In genomic region chr1:8371372-8371991, GRCh38 we compare ENCODE assay signal across 8 cellular contexts. TPM values are rescaled to one million over a fixed set of nuclear protein-coding genes. Genes with fewer than 3 reads are reported as not detected.
A peak's percentile ranks its signal among the peaks of the same experiment; 100 is the strongest.
DNase-seq lines count a peak whose midpoint lies in the region; ATAC-seq and TF ChIP-seq lines count a peak whose summit lies in the region.

No MANE protein-coding gene starts in this region.

- H3K4me3 ChIP-seq in GM23338: 0 out of 2 replicates have a peak overlapping the region, but pooled peaks have one; percentile 18
- peak overlapping the region; percentile 3 to 20 for H3K4me3 ChIP-seq in ascending aorta
- no peak overlapping the region for H3K4me3 ChIP-seq in lower lobe of right lung
- peak overlapping the region; percentile 34 to 54 for H3K4me3 ChIP-seq in stomach smooth muscle (ENCODE audit: low read length in 2 of 2)

- H3K9me3 Mint-ChIP-seq in GM23338 (no peaks in the 10 kb centered on the region), Calu3 (ENCODE audit: low read depth, unreplicated experiment) (no peaks in the 10 kb centered on the region)

- peak overlapping the region; percentile 67 for H3K4me2 ChIP-seq in GM23338

- no peak for TF ChIP-seq CTCF in GM23338 (conservative IDR thresholded peaks at IDR 0.05; ENCODE audit: low read depth in 2 of 2)
- no peak for TF ChIP-seq CTCF in ascending aorta (IDR thresholded peaks at IDR 0.05)
- TF ChIP-seq CTCF in lower lobe of right lung (IDR thresholded peaks at IDR 0.05): no peak
- no peak for TF ChIP-seq CTCF in Calu3 (IDR thresholded peaks at IDR 0.05; ENCODE audit: unreplicated experiment)
- no peak for TF ChIP-seq CTCF in omental fat pad (IDR thresholded peaks at IDR 0.05)

- H3K79me2 ChIP-seq in GM23338 (replicated peaks; ENCODE audit: insufficient read depth): peaks cover 88% of the 10 kb centered on the region

- no TSS peak for BruUV-seq in Calu3 (replicated peaks; lab: Mats Ljungman, UMichigan)

- no peaks in the 10 kb centered on the region for H3K9me2 ChIP-seq in GM23338 (ENCODE audit: insufficient read depth)

- peak overlapping the region; percentile 44 to 64 for H3K9ac ChIP-seq in stomach smooth muscle (ENCODE audit: low read length in 2 of 2)

- CTCF ChIA-PET in Calu3 (lab: Charles Lee): no interaction called here

- peaks cover 63% of the 10 kb centered on the region for H3K4me1 ChIP-seq in GM23338 (ENCODE audit: insufficient read depth)
- peaks cover 33 to 66% of the 10 kb centered on the region in 2 donors for H3K4me1 ChIP-seq in ascending aorta
- H3K4me1 ChIP-seq in lower lobe of right lung: peaks cover 82% of the 10 kb centered on the region
- H3K4me1 ChIP-seq in stomach smooth muscle (ENCODE audit: control insufficient read depth, insufficient read depth, low read length): peaks cover 78% of the 10 kb centered on the region

- H3K4me3 Mint-ChIP-seq in GM23338 (no peak overlapping the region; the same call in 2 of the 3 replicates), Calu3 (ENCODE audit: low read depth, unreplicated experiment) (no peak overlapping the region)

- H3K27me3 ChIP-seq in GM23338 (ENCODE audit: insufficient read depth) (no peaks in the 10 kb centered on the region), ascending aorta (no peaks in the 10 kb centered on the region), lower lobe of right lung (ENCODE audit: low read depth) (no peaks in the 10 kb centered on the region), stomach smooth muscle (ENCODE audit: control insufficient read depth in 1 of 2, insufficient read depth in 2 of 2, low read length in 2 of 2) (no peaks in the 10 kb centered on the region)

- H3K36me3 Mint-ChIP-seq in GM23338 (ENCODE audit: low read depth) (peaks cover 5% of the 10 kb centered on the region), Calu3 (ENCODE audit: insufficient read depth, unreplicated experiment) (peaks cover 9% of the 10 kb centered on the region)

- H3K27ac ChIP-seq in GM23338 (ENCODE audit: low read depth) (peak overlapping the region; percentile 65), ascending aorta (peak overlapping the region; percentile 88 to 91), lower lobe of right lung (peak overlapping the region; percentile 37), stomach smooth muscle (ENCODE audit: low read length) (peak overlapping the region; percentile 98)

- no peaks in the 10 kb centered on the region for H3K36me3 ChIP-seq in GM23338 (ENCODE audit: insufficient read depth)
- no peaks in the 10 kb centered on the region for H3K36me3 ChIP-seq in ascending aorta
- peaks cover 21% of the 10 kb centered on the region for H3K36me3 ChIP-seq in lower lobe of right lung
- H3K36me3 ChIP-seq in stomach smooth muscle (ENCODE audit: control insufficient read depth in 2 of 2, insufficient read depth in 2 of 2, low read length in 2 of 2): peaks cover 0 to under 1% of the 10 kb centered on the region in 2 donors

- peaks cover 11% of the 10 kb centered on the region; the same call in 1 of the 2 replicates for H3F3A ChIP-seq in GM23338 (replicated peaks; ENCODE audit: low read depth)

- ATAC-seq in GM23338 (peak; percentile 5), lower lobe of right lung (no peak), omental fat pad (ENCODE audit: low FRiP score) (no peak), GM21825 (IDR thresholded peaks at IDR 0.05; ENCODE audit: unreplicated experiment) (no peak)

- DNase-seq in GM23338 (ENCODE audit: low spot score) (no peak), ascending aorta (ENCODE audit: low spot score in 2 of 2) (peak in 1 of 2 donors; percentile 62), lower lobe of right lung (no peak), Calu3 (no peak), omental fat pad (ENCODE audit: low spot score) (no peak)
- DNase-seq in stimulated activated naive CD4-positive, alpha-beta T cell (lab: John Stamatoyannopoulos, UW): no peak

- H3K27ac Mint-ChIP-seq in GM23338 (peak overlapping the region; percentile 80), Calu3 (ENCODE audit: unreplicated experiment) (no peak overlapping the region)

- H2AFZ ChIP-seq in GM23338: no peak overlapping the region

- H3K9me3 ChIP-seq in ascending aorta: no peaks in the 10 kb centered on the region
- H3K9me3 ChIP-seq in lower lobe of right lung: no peaks in the 10 kb centered on the region
- no peaks in the 10 kb centered on the region for H3K9me3 ChIP-seq in stomach smooth muscle (ENCODE audit: control insufficient read depth in 2 of 2, low read length in 2 of 2)

- H3K27me3 Mint-ChIP-seq in GM23338 (ENCODE audit: insufficient read depth, low read depth, poor library complexity): peaks cover 20% of the 10 kb centered on the region
- H3K27me3 Mint-ChIP-seq in Calu3 (ENCODE audit: unreplicated experiment): no peaks in the 10 kb centered on the region

- H3K4me1 Mint-ChIP-seq in GM23338: peaks cover 75% of the 10 kb centered on the region
- peaks cover 16% of the 10 kb centered on the region for H3K4me1 Mint-ChIP-seq in Calu3 (ENCODE audit: low read depth, unreplicated experiment)

- peaks cover 22% of the 10 kb centered on the region for H4K20me1 ChIP-seq in GM23338 (replicated peaks; ENCODE audit: insufficient read depth)

- intact Hi-C loops in ascending aorta (cut with DNase I) (loop anchor here (5.0 kb wide), 1 partner anchor 51 kb away; no protein-coding TSS in a partner anchor), lower lobe of right lung (cut with DNase I) (no loop called here), Calu3 (cut with micrococcal nuclease; ENCODE audit: unreplicated experiment) (no loop called here)

TF ChIP-seq in GM23338, 12 proteins besides CTCF, POLR2A, EP300 and RAD21 (continues in another document):
- TF ChIP-seq ETS1 (IDR thresholded peaks at IDR 0.05) (no peak), EZH2 (IDR thresholded peaks at IDR 0.05; ENCODE audit: low read depth, unreplicated experiment) (no peak), STAT1 (IDR thresholded peaks at IDR 0.05; ENCODE audit: unreplicated experiment) (no peak), NANOG (IDR thresholded peaks at IDR 0.05; ENCODE audit: borderline replicate concordance) (no peak), CREB1 (CRISPR knock-in tag; IDR thresholded peaks at IDR 0.05; ENCODE audit: low read depth) (no peak), ZNF114 (CRISPR knock-in tag; IDR thresholded peaks at IDR 0.05) (no peak), JUNB (IDR thresholded peaks at IDR 0.05; ENCODE audit: unreplicated experiment) (no peak), ZNF331 (CRISPR knock-in tag; IDR thresholded peaks at IDR 0.05; ENCODE audit: low read depth) (no peak)

RNA-seq across cellular contexts. Expression of gene SLC45A1, which starts 53.6 kb away (rescaled TPM):
- total RNA-seq in GM23338 (2014; rRNA removed; shearing (Covaris generic)): 2.2 and 2.3 TPM in 2 replicates
- 1.1 and 1.3 TPM in 2 replicates for polyA plus RNA-seq in GM23338 (2016; fragmentation: Nextera tagmentation; extraction: Ambion mirVana)
- total RNA-seq in ascending aorta (3.2 TPM), lower lobe of right lung (0.92 TPM), Calu3 (2022) (0.73 TPM in 2 replicates), omental fat pad (1 to 10 TPM in 3 of 4 donors, under 1 TPM in 1; 0.84 to 4.1 (median 2.7) TPM)

Comparison
In these comparisons a context has a peak if more than half of its experiments do, and no peak if none do; other contexts are left out.
1. H3K27ac ChIP-seq: peak in every context shown above with its lines; median percentile 98 in stomach smooth muscle; 90 in ascending aorta; 65 in GM23338; 37 in lower lobe of right lung.